2 cellular contexts compared by ENCODE assay signal in the genomic region with DNA sequence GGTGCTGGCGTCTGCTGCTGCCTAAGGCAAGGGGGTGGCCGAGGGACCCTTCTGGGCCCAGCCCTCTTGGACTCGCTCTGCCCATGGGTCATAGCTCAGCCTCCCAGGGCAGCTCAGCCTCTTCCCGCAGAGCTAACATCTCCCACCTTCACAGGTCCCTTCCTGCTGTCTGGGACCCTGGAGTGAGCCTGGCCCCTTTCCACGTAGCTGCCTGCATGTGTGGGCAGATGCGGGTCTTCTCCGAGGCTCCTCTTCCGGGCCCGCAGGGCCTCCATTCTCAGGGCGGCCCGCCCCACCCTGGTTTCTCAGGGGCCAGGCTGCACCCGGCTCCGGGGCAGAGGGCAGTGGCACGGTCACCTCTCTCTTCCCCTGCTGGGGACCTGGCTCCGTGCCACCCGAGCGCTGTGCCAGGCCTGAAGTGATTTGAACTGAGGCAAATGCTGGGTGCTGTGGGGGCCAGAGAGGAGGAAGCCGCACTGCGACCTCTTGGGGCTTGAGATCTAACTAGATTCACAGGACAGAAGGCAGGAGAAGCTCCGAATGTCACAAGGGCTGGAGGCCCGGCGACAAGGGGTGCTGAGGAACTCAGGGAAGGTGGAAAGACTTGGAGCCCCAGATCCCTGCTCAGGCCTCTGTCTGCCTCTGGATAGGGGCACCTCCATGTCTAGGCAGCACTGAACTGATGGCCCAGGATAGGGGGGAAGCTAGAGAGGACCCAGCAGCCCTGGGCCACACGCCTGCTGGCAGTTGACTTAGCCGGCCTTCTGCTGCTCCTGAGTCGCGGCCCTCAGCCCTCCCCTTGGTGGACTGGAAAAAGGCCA.
TF ChIP-seq lines count a peak whose summit lies in the region.

No MANE protein-coding gene starts in this region.

TF ChIP-seq in SK-N-SH, 30 proteins besides CTCF, POLR2A, EP300 and RAD21 (continued from another document):
- TF ChIP-seq, protein P1, sequence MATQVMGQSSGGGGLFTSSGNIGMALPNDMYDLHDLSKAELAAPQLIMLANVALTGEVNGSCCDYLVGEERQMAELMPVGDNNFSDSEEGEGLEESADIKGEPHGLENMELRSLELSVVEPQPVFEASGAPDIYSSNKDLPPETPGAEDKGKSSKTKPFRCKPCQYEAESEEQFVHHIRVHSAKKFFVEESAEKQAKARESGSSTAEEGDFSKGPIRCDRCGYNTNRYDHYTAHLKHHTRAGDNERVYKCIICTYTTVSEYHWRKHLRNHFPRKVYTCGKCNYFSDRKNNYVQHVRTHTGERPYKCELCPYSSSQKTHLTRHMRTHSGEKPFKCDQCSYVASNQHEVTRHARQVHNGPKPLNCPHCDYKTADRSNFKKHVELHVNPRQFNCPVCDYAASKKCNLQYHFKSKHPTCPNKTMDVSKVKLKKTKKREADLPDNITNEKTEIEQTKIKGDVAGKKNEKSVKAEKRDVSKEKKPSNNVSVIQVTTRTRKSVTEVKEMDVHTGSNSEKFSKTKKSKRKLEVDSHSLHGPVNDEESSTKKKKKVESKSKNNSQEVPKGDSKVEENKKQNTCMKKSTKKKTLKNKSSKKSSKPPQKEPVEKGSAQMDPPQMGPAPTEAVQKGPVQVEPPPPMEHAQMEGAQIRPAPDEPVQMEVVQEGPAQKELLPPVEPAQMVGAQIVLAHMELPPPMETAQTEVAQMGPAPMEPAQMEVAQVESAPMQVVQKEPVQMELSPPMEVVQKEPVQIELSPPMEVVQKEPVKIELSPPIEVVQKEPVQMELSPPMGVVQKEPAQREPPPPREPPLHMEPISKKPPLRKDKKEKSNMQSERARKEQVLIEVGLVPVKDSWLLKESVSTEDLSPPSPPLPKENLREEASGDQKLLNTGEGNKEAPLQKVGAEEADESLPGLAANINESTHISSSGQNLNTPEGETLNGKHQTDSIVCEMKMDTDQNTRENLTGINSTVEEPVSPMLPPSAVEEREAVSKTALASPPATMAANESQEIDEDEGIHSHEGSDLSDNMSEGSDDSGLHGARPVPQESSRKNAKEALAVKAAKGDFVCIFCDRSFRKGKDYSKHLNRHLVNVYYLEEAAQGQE (IDR thresholded peaks at IDR 0.05; ENCODE audit: low read depth, low read length): no peak
- TF ChIP-seq TEAD4 (IDR thresholded peaks at IDR 0.05; ENCODE audit: borderline replicate concordance, insufficient read depth): no peak
- no peak for TF ChIP-seq IRF3 (IDR thresholded peaks at IDR 0.05; ENCODE audit: low read depth, low read length)
- no peak for TF ChIP-seq ZBTB33 (IDR thresholded peaks at IDR 0.05; ENCODE audit: borderline replicate concordance, low read depth)
- TF ChIP-seq, protein P2, sequence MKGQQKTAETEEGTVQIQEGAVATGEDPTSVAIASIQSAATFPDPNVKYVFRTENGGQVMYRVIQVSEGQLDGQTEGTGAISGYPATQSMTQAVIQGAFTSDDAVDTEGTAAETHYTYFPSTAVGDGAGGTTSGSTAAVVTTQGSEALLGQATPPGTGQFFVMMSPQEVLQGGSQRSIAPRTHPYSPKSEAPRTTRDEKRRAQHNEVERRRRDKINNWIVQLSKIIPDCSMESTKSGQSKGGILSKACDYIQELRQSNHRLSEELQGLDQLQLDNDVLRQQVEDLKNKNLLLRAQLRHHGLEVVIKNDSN (IDR thresholded peaks at IDR 0.05; ENCODE audit: borderline replicate concordance, low read depth): no peak
- no peak for TF ChIP-seq GABPA (IDR thresholded peaks at IDR 0.05; ENCODE audit: low read depth)
- TF ChIP-seq RFX5 (IDR thresholded peaks at IDR 0.05; ENCODE audit: low read length): no peak
- TF ChIP-seq RXRA (IDR thresholded peaks at IDR 0.05; ENCODE audit: borderline replicate concordance, low read depth): no peak
- TF ChIP-seq TAF1 (IDR thresholded peaks at IDR 0.05; ENCODE audit: borderline replicate concordance, low read depth, low read length): no peak
- TF ChIP-seq MAX (IDR thresholded peaks at IDR 0.05; ENCODE audit: low read depth): no peak

TF ChIP-seq in SK-N-SH treated with all-trans-retinoic acid at 6 μM for 48 hours, 23 proteins besides CTCF, POLR2A, EP300 and RAD21:
- TF ChIP-seq, protein P3, sequence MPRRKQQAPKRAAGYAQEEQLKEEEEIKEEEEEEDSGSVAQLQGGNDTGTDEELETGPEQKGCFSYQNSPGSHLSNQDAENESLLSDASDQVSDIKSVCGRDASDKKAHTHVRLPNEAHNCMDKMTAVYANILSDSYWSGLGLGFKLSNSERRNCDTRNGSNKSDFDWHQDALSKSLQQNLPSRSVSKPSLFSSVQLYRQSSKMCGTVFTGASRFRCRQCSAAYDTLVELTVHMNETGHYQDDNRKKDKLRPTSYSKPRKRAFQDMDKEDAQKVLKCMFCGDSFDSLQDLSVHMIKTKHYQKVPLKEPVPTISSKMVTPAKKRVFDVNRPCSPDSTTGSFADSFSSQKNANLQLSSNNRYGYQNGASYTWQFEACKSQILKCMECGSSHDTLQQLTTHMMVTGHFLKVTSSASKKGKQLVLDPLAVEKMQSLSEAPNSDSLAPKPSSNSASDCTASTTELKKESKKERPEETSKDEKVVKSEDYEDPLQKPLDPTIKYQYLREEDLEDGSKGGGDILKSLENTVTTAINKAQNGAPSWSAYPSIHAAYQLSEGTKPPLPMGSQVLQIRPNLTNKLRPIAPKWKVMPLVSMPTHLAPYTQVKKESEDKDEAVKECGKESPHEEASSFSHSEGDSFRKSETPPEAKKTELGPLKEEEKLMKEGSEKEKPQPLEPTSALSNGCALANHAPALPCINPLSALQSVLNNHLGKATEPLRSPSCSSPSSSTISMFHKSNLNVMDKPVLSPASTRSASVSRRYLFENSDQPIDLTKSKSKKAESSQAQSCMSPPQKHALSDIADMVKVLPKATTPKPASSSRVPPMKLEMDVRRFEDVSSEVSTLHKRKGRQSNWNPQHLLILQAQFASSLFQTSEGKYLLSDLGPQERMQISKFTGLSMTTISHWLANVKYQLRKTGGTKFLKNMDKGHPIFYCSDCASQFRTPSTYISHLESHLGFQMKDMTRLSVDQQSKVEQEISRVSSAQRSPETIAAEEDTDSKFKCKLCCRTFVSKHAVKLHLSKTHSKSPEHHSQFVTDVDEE (CRISPR knock-in tag; IDR thresholded peaks at IDR 0.05): no peak
- TF ChIP-seq ZNF565 (CRISPR knock-in tag; conservative IDR thresholded peaks at IDR 0.05; ENCODE audit: low read depth) (no peak), ZNF70 (CRISPR knock-in tag; IDR thresholded peaks at IDR 0.05) (no peak), ZNF8 (CRISPR knock-in tag; IDR thresholded peaks at IDR 0.05) (no peak), GLIS3 (CRISPR knock-in tag; IDR thresholded peaks at IDR 0.05) (no peak), CSDC2 (CRISPR knock-in tag; IDR thresholded peaks at IDR 0.05) (no peak)
